Comparison of ENCODE assay signal across 32 cellular contexts in genomic region chr12:89933911-89934310, GRCh38.
DNase-seq lines count a peak whose midpoint lies in the region; ATAC-seq and TF ChIP-seq lines count a peak whose summit lies in the region.
"Had no signal": no experiment of that assay in that cellular context is flagged by ENCODE, and none has a peak within 500 bp of the region (broad histone marks: within the 10 kb centered on the region; RNA-seq: fewer than 3 reads in every experiment).

No MANE protein-coding gene starts in this region.

- no peak overlapping the region; the same call in 1 of the 2 replicates for H3K27ac Mint-ChIP-seq in HFFc6
- peak overlapping the region in 6 of 10 donors; percentile 2 to 68 (median 38) for H3K27ac Mint-ChIP-seq in naive thymus-derived CD8-positive, alpha-beta T cell

- intact Hi-C loops in left lung (cut with DNase I): no loop called here

- ATAC-seq in naive thymus-derived CD8-positive, alpha-beta T cell: no peak
- no peak for ATAC-seq in HG02623 (IDR thresholded peaks at IDR 0.05; ENCODE audit: unreplicated experiment)
- no peak for ATAC-seq in left lung
- ATAC-seq: body of pancreas, GM12878, lower lobe of right lung, mucosa of descending colon, sciatic nerve had no signal

- H3K4me1 ChIP-seq in left lung: no peaks in the 10 kb centered on the region
- H3K4me1 ChIP-seq: body of pancreas, lower lobe of right lung, suprapubic skin had no signal

- H3K36me3 ChIP-seq in BJ (ENCODE audit: control insufficient read depth, insufficient read depth, low read length): no peaks in the 10 kb centered on the region
- no peaks in the 10 kb centered on the region for H3K36me3 ChIP-seq in left lung
- H3K36me3 ChIP-seq: lower lobe of right lung, SJSA1, suprapubic skin had no signal

- peaks cover 17% of the 10 kb centered on the region for H3K4me1 Mint-ChIP-seq in HFFc6 (ENCODE audit: low read depth)
- peaks cover 0 to 38% (median 7%) of the 10 kb centered on the region in 4 donors for H3K4me1 Mint-ChIP-seq in naive thymus-derived CD8-positive, alpha-beta T cell
- H3K4me1 Mint-ChIP-seq: neural crest cell had no signal

- TF ChIP-seq CTCF in BJ (IDR thresholded peaks at IDR 0.05; ENCODE audit: insufficient read depth, low read depth, low read length) (no peak), HFFc6 (IDR thresholded peaks at IDR 0.05) (no peak), left lung (IDR thresholded peaks at IDR 0.05) (no peak)

- H3K9me3 ChIP-seq in left lung: no peaks in the 10 kb centered on the region
- H3K9me3 ChIP-seq: body of pancreas, lower lobe of right lung, mucosa of descending colon, SJSA1, suprapubic skin had no signal

- CTCF ChIA-PET in BJ (lab: Yijun Ruan, JAX): no interaction called here

- no peak overlapping the region for H3K4me3 Mint-ChIP-seq in HFFc6
- no peak overlapping the region for H3K4me3 Mint-ChIP-seq in naive thymus-derived CD8-positive, alpha-beta T cell
- H3K4me3 Mint-ChIP-seq: CD14-positive monocyte, neural crest cell had no signal

- H3K9me3 Mint-ChIP-seq in HFFc6: no peaks in the 10 kb centered on the region
- no peaks in the 10 kb centered on the region for H3K9me3 Mint-ChIP-seq in naive thymus-derived CD8-positive, alpha-beta T cell
- H3K9me3 Mint-ChIP-seq: CD14-positive monocyte, neural crest cell had no signal

- no peak overlapping the region for H3K4me3 ChIP-seq in BJ (ENCODE audit: low read depth, low read length)
- H3K4me3 ChIP-seq in left lung: no peak overlapping the region
- H3K4me3 ChIP-seq: body of pancreas, GM12878, lower lobe of right lung, mucosa of descending colon, SJSA1, suprapubic skin had no signal

- POLR2A ChIA-PET in BJ (lab: Charles Lee): no interaction called here
- POLR2A ChIA-PET in naive thymus-derived CD8-positive, alpha-beta T cell (lab: Charles Lee): interaction anchor here (1.1 kb wide), 1 partner anchor 225 kb away, joined by 3 read pairs; the partner anchor contains the start of gene ATP2B1

- no peaks in the 10 kb centered on the region for H3K36me3 Mint-ChIP-seq in HFFc6 (ENCODE audit: low read depth)
- H3K36me3 Mint-ChIP-seq in naive thymus-derived CD8-positive, alpha-beta T cell: no peaks in the 10 kb centered on the region

- H3K27ac ChIP-seq in left lung: no peak overlapping the region
- H3K27ac ChIP-seq: body of pancreas, lower lobe of right lung, SJSA1, suprapubic skin had no signal

- no peaks in the 10 kb centered on the region; the same call in 1 of the 2 replicates for H3K27me3 Mint-ChIP-seq in HFFc6 (ENCODE audit: insufficient read depth)
- no peaks in the 10 kb centered on the region for H3K27me3 Mint-ChIP-seq in naive thymus-derived CD8-positive, alpha-beta T cell

- DNase-seq in BJ (ENCODE audit: low read depth) (peak; percentile 28), HFFc6 (peak; percentile 36), amniotic epithelial cell (ENCODE audit: low read depth) (peak; percentile 72), activated gamma-delta T cell (lab: John Stamatoyannopoulos, UW) (no peak), left lung (no peak), NCI-H187 treated with DMSO at 0.1 percent for 48 hours (lab: John Stamatoyannopoulos, UW) (no peak)
- no peak for DNase-seq in naive thymus-derived CD8-positive, alpha-beta T cell
- DNase-seq: ACHN; activated CD8-positive, alpha-beta memory T cell treated with anti-CD3 and anti-CD28 coated beads for 24 hours; activated T-cell treated with anti-CD3 and anti-CD28 coated beads, Interleukin-2, amount 50 U/mL, for 1 hour; body of pancreas; cerebellar nuclear complex; DMS79; H7; KG1; lower lobe of right lung; MM.1S; mucosa of descending colon; NCI-H1417 treated with DMSO at 0.1 percent for 48 hours; NCI-H2081 treated with DMSO at 0.1 percent for 48 hours; NCI-H345; posterior cingulate gyrus; stimulated activated CD4-positive, alpha-beta T cell treated with anti-CD3 and anti-CD28 coated beads, Interleukin-4, amount 100 ng/mL, for 4 hours; stimulated activated naive CD4-positive, alpha-beta T cell; T-helper 1 cell had no signal

- no peaks in the 10 kb centered on the region for H3K27me3 ChIP-seq in BJ (ENCODE audit: control insufficient read depth, insufficient read depth, low read length)
- no peaks in the 10 kb centered on the region for H3K27me3 ChIP-seq in left lung
- H3K27me3 ChIP-seq: body of pancreas, SJSA1, suprapubic skin had no signal

Comparison
In these comparisons a context has a peak if more than half of its experiments do, and no peak if none do; other contexts are left out.
1. DNase-seq: peak in BJ (single experiment), HFFc6 (single experiment) and amniotic epithelial cell (single experiment); none in naive thymus-derived CD8-positive, alpha-beta T cell (0 of 10), activated gamma-delta T cell (single experiment), left lung (0 of 2) and NCI-H187 treated with DMSO at 0.1 percent for 48 hours (single experiment).